27 cellular contexts compared by ENCODE assay signal in the genomic region with DNA sequence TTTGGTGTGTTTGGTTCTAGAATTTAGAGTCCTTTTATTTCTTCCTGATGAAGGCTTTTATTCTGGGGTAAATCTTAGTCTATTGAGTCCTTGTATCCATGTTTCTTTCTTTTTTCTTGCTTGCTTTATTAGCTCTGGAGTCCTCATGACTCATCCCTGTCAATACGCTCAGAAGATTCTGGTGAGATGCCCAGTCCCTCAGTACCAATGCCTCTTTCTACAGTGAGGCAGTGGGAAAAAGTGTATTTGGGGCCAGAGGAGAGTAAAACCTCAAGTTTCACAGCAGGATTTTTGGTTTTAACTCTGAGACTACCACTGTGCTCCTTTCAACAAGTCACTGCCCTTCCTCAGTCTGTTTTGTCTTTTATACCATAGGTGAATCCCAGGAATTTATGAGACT.
DNase-seq lines count a peak whose midpoint lies in the region; ATAC-seq and TF ChIP-seq lines count a peak whose summit lies in the region.
"Had no signal": no experiment of that assay in that cellular context is flagged by ENCODE, and none has a peak within 500 bp of the region (broad histone marks: within the 10 kb centered on the region; RNA-seq: fewer than 3 reads in every experiment).

No MANE protein-coding gene starts in this region.

- POLR2A ChIA-PET in activated CD4-positive, alpha-beta memory T cell treated with anti-CD3 and anti-CD28 coated beads, Interleukin-2, amount 10 ng/mL, durations not matched to agents 7 days and 5 days (lab: Charles Lee) = no interaction called here

- CTCF ChIA-PET in activated CD4-positive, alpha-beta memory T cell treated with anti-CD3 and anti-CD28 coated beads, Interleukin-2, amount 10 ng/mL, durations not matched to agents 7 days and 5 days (lab: Charles Lee) = no interaction called here

- H3K36me3 ChIP-seq in brain microvascular endothelial cell (replicated peaks) (no peaks in the 10 kb centered on the region), mucosa of descending colon (ENCODE audit: low read depth) (no peaks in the 10 kb centered on the region)
- H3K36me3 ChIP-seq: right atrium auricular region, stomach had no signal

- H3K4me3 ChIP-seq in brain microvascular endothelial cell (ENCODE audit: low read depth, low read length) (no peak overlapping the region), mucosa of descending colon (no peak overlapping the region)
- H3K4me3 ChIP-seq: PC-9, right atrium auricular region, stomach had no signal

- H3K27me3 Mint-ChIP-seq in activated CD4-positive, alpha-beta memory T cell treated with anti-CD3 and anti-CD28 coated beads, Interleukin-2, amount 10 ng/mL, durations not matched to agents 7 days and 5 days = no peaks in the 10 kb centered on the region
- H3K27me3 Mint-ChIP-seq: activated CD4-positive, alpha-beta T cell treated with anti-CD3 and anti-CD28 coated beads, Interleukin-2, amount 10 ng/mL, durations not matched to agents 7 days and 5 days; central memory CD8-positive, alpha-beta T cell; naive thymus-derived CD4-positive, alpha-beta T cell had no signal

- intact Hi-C loops in mucosa of descending colon (cut with DNase I, micrococcal nuclease) (no loop called here), head of caudate nucleus (cut with DNase I) (no loop called here)

- no peaks in the 10 kb centered on the region for H3K36me3 Mint-ChIP-seq in activated CD4-positive, alpha-beta memory T cell treated with anti-CD3 and anti-CD28 coated beads, Interleukin-2, amount 10 ng/mL, durations not matched to agents 7 days and 5 days (ENCODE audit: low read depth)
- H3K36me3 Mint-ChIP-seq: naive thymus-derived CD4-positive, alpha-beta T cell had no signal

- H3K27ac ChIP-seq in brain microvascular endothelial cell = no peak overlapping the region
- H3K27ac ChIP-seq: C4-2B, KMS-11, PC-9, right atrium auricular region, stomach had no signal

- H3K4me3 Mint-ChIP-seq in activated CD4-positive, alpha-beta memory T cell treated with anti-CD3 and anti-CD28 coated beads, Interleukin-2, amount 10 ng/mL, durations not matched to agents 7 days and 5 days = no peak overlapping the region
- H3K4me3 Mint-ChIP-seq: activated CD4-positive, alpha-beta T cell treated with anti-CD3 and anti-CD28 coated beads, Interleukin-2, amount 10 ng/mL, durations not matched to agents 7 days and 5 days; activated T-helper 1 cell treated with anti-CD3 and anti-CD28 coated beads, Interleukin-12 subunit alpha, Interleukin-12 subunit beta, Interleukin-2, Interleukin-4 antibody, amounts not matched to agents 30 ng/mL and 10 ng/mL and 1 ng/mL, durations not matched to agents 14 hours and 24 hours and 36 hours; central memory CD8-positive, alpha-beta T cell; naive thymus-derived CD4-positive, alpha-beta T cell had no signal

- H3K27me3 ChIP-seq in brain microvascular endothelial cell (replicated peaks) = no peaks in the 10 kb centered on the region
- H3K27me3 ChIP-seq: right atrium auricular region, stomach had no signal

- H3K27ac Mint-ChIP-seq in activated CD4-positive, alpha-beta memory T cell treated with anti-CD3 and anti-CD28 coated beads, Interleukin-2, amount 10 ng/mL, durations not matched to agents 7 days and 5 days = no peak overlapping the region
- H3K27ac Mint-ChIP-seq: activated CD4-positive, alpha-beta T cell treated with anti-CD3 and anti-CD28 coated beads, Interleukin-2, amount 10 ng/mL, durations not matched to agents 7 days and 5 days; activated T-helper 1 cell treated with anti-CD3 and anti-CD28 coated beads, Interleukin-12 subunit alpha, Interleukin-12 subunit beta, Interleukin-2, Interleukin-4 antibody, amounts not matched to agents 30 ng/mL and 10 ng/mL and 1 ng/mL, durations not matched to agents 14 hours and 24 hours and 36 hours; naive thymus-derived CD4-positive, alpha-beta T cell had no signal

- no peaks in the 10 kb centered on the region for H3K9me3 ChIP-seq in mucosa of descending colon
- H3K9me3 ChIP-seq: right atrium auricular region, stomach had no signal

- DNase-seq in AG20443 (ENCODE audit: low spot score) (peak; percentile 18), LHCN-M2 (ENCODE audit: low read depth) (peak; percentile 59), brain microvascular endothelial cell (peak; percentile 7), mucosa of descending colon (no peak), NOMO-1 treated with DMSO at 0.1 percent for 48 hours (lab: John Stamatoyannopoulos, UW; ENCODE audit: unreplicated experiment) (no peak), head of caudate nucleus (no peak), NCI-H524 (lab: John Stamatoyannopoulos, UW) (no peak)
- no peak for DNase-seq in activated CD4-positive, alpha-beta memory T cell treated with anti-CD3 and anti-CD28 coated beads, Interleukin-2, amount 10 ng/mL, durations not matched to agents 7 days and 5 days
- DNase-seq: activated CD4-positive, alpha-beta T cell treated with anti-CD3 and anti-CD28 coated beads, Interleukin-2, amount 10 ng/mL, durations not matched to agents 7 days and 5 days; activated naive CD4-positive, alpha-beta T cell treated with anti-CD3 and anti-CD28 coated beads, Interleukin-2, amount 50 U/mL, for 16 hours; GDM1; left cardiac atrium; mesenchymal stem cell; naive thymus-derived CD4-positive, alpha-beta T cell; NCI-H1048; NCI-H2029; NCI-H226; PC-9; stimulated activated CD4-positive, alpha-beta T cell treated with anti-CD3 and anti-CD28 coated beads, Interleukin-12 subunit alpha, Interleukin-12 subunit beta, amount 100 ng/mL, for 4 hours; stomach; T-helper 1 cell; trophoblast cell had no signal

- peak; percentile 39 for ATAC-seq in mucosa of descending colon
- ATAC-seq: left cardiac atrium; naive thymus-derived CD4-positive, alpha-beta T cell had no signal

- in situ Hi-C loops in brain microvascular endothelial cell (cut with HindIII; ENCODE audit: low pct_ligation_motif_present, low sequenced_read_pairs) = no loop called here

- H3K4me1 Mint-ChIP-seq in activated CD4-positive, alpha-beta memory T cell treated with anti-CD3 and anti-CD28 coated beads, Interleukin-2, amount 10 ng/mL, durations not matched to agents 7 days and 5 days = no peaks in the 10 kb centered on the region
- H3K4me1 Mint-ChIP-seq: activated CD4-positive, alpha-beta T cell treated with anti-CD3 and anti-CD28 coated beads, Interleukin-2, amount 10 ng/mL, durations not matched to agents 7 days and 5 days; central memory CD8-positive, alpha-beta T cell; naive thymus-derived CD4-positive, alpha-beta T cell had no signal

- peaks cover 5% of the 10 kb centered on the region for H3K4me1 ChIP-seq in mucosa of descending colon (ENCODE audit: low read depth)
- H3K4me1 ChIP-seq: right atrium auricular region, stomach had no signal

- no peaks in the 10 kb centered on the region for H3K9me3 Mint-ChIP-seq in activated CD4-positive, alpha-beta memory T cell treated with anti-CD3 and anti-CD28 coated beads, Interleukin-2, amount 10 ng/mL, durations not matched to agents 7 days and 5 days
- H3K9me3 Mint-ChIP-seq: activated CD4-positive, alpha-beta T cell treated with anti-CD3 and anti-CD28 coated beads, Interleukin-2, amount 10 ng/mL, durations not matched to agents 7 days and 5 days; activated T-helper 1 cell treated with anti-CD3 and anti-CD28 coated beads, Interleukin-12 subunit alpha, Interleukin-12 subunit beta, Interleukin-2, Interleukin-4 antibody, amounts not matched to agents 30 ng/mL and 10 ng/mL and 1 ng/mL, durations not matched to agents 14 hours and 24 hours and 36 hours had no signal

- TF ChIP-seq CTCF in brain microvascular endothelial cell (IDR thresholded peaks at IDR 0.05; ENCODE audit: low read depth, low read length, missing control alignments) (no peak), mucosa of descending colon (IDR thresholded peaks at IDR 0.05) (no peak)

Comparison
In these comparisons a context has a peak if more than half of its experiments do, and no peak if none do; other contexts are left out.
1. DNase-seq: peak in AG20443 (single experiment), LHCN-M2 (single experiment) and brain microvascular endothelial cell (single experiment); none in mucosa of descending colon (0 of 3), NOMO-1 treated with DMSO at 0.1 percent for 48 hours (single experiment), head of caudate nucleus (0 of 42), NCI-H524 (0 of 2) and activated CD4-positive, alpha-beta memory T cell treated with anti-CD3 and anti-CD28 coated beads, Interleukin-2, amount 10 ng/mL, durations not matched to agents 7 days and 5 days (single experiment).